ENCODE assay signal across 1 cellular context in the genomic region with DNA sequence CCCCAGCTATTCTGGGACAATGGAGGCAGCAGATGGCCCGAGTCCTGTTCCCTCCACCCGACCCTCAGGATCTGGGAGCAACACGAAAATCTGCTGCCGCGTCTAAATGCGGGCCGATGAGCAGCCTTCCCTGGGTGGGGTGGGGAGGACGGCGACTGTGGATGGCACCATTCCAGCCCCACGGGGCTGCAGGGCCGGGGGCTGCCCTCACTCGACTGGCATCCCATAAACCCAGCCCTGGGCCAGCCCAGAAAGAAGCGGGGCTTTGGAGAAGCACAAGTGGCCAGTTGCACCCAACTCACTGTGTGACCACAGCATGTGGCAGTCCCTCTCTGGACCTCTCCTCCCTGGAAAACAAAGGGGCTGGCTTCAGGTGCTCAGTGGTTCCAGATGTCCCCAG.
TF ChIP-seq lines count a peak whose summit lies in the region.

No MANE protein-coding gene starts in this region.

TF ChIP-seq in HepG2, 621 proteins besides CTCF, POLR2A, EP300 and RAD21:
- TF ChIP-seq ZNF768 (CRISPR knock-in tag; IDR thresholded peaks at IDR 0.05) (0 out of 2 replicates have a peak, but pooled peaks have one; percentile 15), TBX2 (CRISPR knock-in tag; IDR thresholded peaks at IDR 0.05; ENCODE audit: borderline replicate concordance) (no peak)
